In the genomic region with DNA sequence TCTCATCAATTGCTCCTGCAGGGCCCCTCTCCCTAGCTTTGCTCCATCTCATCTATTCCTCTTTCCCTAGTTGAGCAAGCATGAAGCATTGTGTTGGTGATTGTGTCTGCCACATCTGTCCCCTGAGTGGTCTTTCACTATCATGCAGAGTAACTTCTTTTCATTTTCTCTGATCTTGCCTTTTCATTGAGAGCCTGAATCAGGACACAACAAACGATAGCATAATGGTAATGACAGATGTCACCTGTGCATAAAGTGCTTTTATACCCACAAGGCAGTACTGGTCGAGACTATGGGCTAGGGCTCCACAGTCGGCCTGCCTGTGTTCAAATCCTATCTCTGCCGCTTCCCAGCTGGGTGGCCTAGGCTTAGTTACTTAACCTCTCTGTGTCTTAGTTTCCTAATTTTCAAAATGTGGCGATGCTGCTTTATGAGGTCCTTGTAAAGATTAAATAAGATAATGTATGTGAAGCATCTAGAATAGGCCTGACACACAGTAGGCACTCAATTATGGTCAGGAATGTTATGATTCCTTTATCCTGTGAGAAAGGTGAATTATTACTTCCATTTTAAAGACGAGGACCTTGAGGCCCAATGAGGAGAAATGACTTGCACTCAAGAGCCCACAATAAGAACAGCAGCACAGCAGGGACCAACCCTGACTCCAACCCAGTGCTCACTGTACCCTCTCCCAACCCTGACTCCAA, we compare ENCODE assay signal across 14 cellular contexts.
DNase-seq lines count a peak whose midpoint lies in the region; ATAC-seq, FAIRE-seq and TF ChIP-seq lines count a peak whose summit lies in the region.
"Had no signal": no experiment of that assay in that cellular context is flagged by ENCODE, and none has a peak within 500 bp of the region (broad histone marks: within the 10 kb centered on the region; RNA-seq: fewer than 3 reads in every experiment).

No MANE protein-coding gene starts in this region.

- intact Hi-C loops in OCI-LY7 (cut with micrococcal nuclease; ENCODE audit: unreplicated experiment) (no loop called here), esophagus muscularis mucosa (cut with DNase I) (no loop called here)

- H3K27me3 ChIP-seq in CD4-positive, CD25-positive, alpha-beta regulatory T cell (ENCODE audit: control insufficient read depth, insufficient read depth, low read length) = no peaks in the 10 kb centered on the region
- H3K27me3 ChIP-seq in GM23248 (replicated peaks; ENCODE audit: insufficient read depth) (peaks cover 36% of the 10 kb centered on the region), esophagus muscularis mucosa (peaks cover 0 to 33% (median 0%) of the 10 kb centered on the region in 4 donors)

- H3K4me1 Mint-ChIP-seq in CD4-positive, CD25-positive, alpha-beta regulatory T cell = no peaks in the 10 kb centered on the region
- no peaks in the 10 kb centered on the region for H3K4me1 Mint-ChIP-seq in activated T-cell treated with anti-CD3 and anti-CD28 coated beads, Interleukin-2, amount 50 U/mL, for 72 hours (ENCODE audit: low read depth)
- H3K4me1 Mint-ChIP-seq: activated naive CD8-positive, alpha-beta T cell treated with anti-CD3 and anti-CD28 coated beads for 36 hours had no signal

- H3K27ac Mint-ChIP-seq in CD4-positive, CD25-positive, alpha-beta regulatory T cell = no peak overlapping the region
- H3K27ac Mint-ChIP-seq in activated T-cell treated with anti-CD3 and anti-CD28 coated beads, Interleukin-2, amount 50 U/mL, for 72 hours = no peak overlapping the region
- H3K27ac Mint-ChIP-seq: activated CD4-positive, alpha-beta memory T cell treated with anti-CD3 and anti-CD28 coated beads for 36 hours; activated naive CD8-positive, alpha-beta T cell treated with anti-CD3 and anti-CD28 coated beads for 36 hours had no signal

- WGBS in GM23248 (ENCODE audit: low coverage in 1 of 2, low lambda C conversion rate in 2 of 2, missing lambda C conversion rate in 2 of 2), 2 experiments = 82 to 85% methylated on average over 6 of the region's 6 CpGs
- WGBS in esophagus muscularis mucosa = 80% methylated on average over 6 of the region's 6 CpGs

- in situ Hi-C loops in GM23248 (cut with MboI) = no loop called here

- H3K79me2 ChIP-seq in GM23248 (ENCODE audit: insufficient read depth) (no peaks in the 10 kb centered on the region), OCI-LY7 (ENCODE audit: insufficient read depth, low read depth, low read length) (no peaks in the 10 kb centered on the region)

- no peak overlapping the region for H3K9ac ChIP-seq in GM23248

- H3K27ac ChIP-seq in CD4-positive, CD25-positive, alpha-beta regulatory T cell (ENCODE audit: insufficient read depth, low read length, poor library complexity, severe bottlenecking) = no peak overlapping the region
- H3K27ac ChIP-seq in GM23248 (no peak overlapping the region), OCI-LY7 (ENCODE audit: low read depth, low read length, poor library complexity, severe bottlenecking) (no peak overlapping the region), esophagus muscularis mucosa (replicated peaks in 1 of 4) (no peak overlapping the region)

- peaks cover 0 to 7% (median 0%) of the 10 kb centered on the region in 7 donors for H3K9me3 Mint-ChIP-seq in CD4-positive, CD25-positive, alpha-beta regulatory T cell
- H3K9me3 Mint-ChIP-seq in activated T-cell treated with anti-CD3 and anti-CD28 coated beads, Interleukin-2, amount 50 U/mL, for 72 hours = peaks cover 4 to 5% of the 10 kb centered on the region in 2 donors

- H3K27me3 Mint-ChIP-seq in CD4-positive, CD25-positive, alpha-beta regulatory T cell = peaks cover 6% of the 10 kb centered on the region
- peaks cover 13% of the 10 kb centered on the region for H3K27me3 Mint-ChIP-seq in activated T-cell treated with anti-CD3 and anti-CD28 coated beads, Interleukin-2, amount 50 U/mL, for 72 hours (ENCODE audit: low read depth)

- H4K20me1 ChIP-seq in GM23248 (ENCODE audit: insufficient read depth) (no peaks in the 10 kb centered on the region), OCI-LY7 (ENCODE audit: insufficient read depth, low read length) (no peaks in the 10 kb centered on the region)

- H3K9me2 ChIP-seq in GM23248 (ENCODE audit: insufficient read depth) (no peaks in the 10 kb centered on the region), OCI-LY7 (ENCODE audit: insufficient read depth, low read length) (no peaks in the 10 kb centered on the region)

- no peaks in the 10 kb centered on the region for H3K9me3 ChIP-seq in CD4-positive, CD25-positive, alpha-beta regulatory T cell (ENCODE audit: control insufficient read depth in 2 of 2, low read length in 2 of 2)
- H3K9me3 ChIP-seq in GM23248 (ENCODE audit: low read depth) (no peaks in the 10 kb centered on the region), OCI-LY7 (ENCODE audit: low read length) (no peaks in the 10 kb centered on the region), esophagus muscularis mucosa (no peaks in the 10 kb centered on the region)

- POLR2A ChIA-PET in OCI-LY7 (lab: Charles Lee) = no interaction called here

- no peaks in the 10 kb centered on the region for H3K4me1 ChIP-seq in CD4-positive, CD25-positive, alpha-beta regulatory T cell (ENCODE audit: control insufficient read depth, insufficient read depth, low read length, poor library complexity, severe bottlenecking)
- H3K4me1 ChIP-seq in GM23248 (ENCODE audit: insufficient read depth) (no peaks in the 10 kb centered on the region), OCI-LY7 (ENCODE audit: insufficient read depth, low read length, poor library complexity, severe bottlenecking) (no peaks in the 10 kb centered on the region), esophagus muscularis mucosa (no peaks in the 10 kb centered on the region)

- H3K4me2 ChIP-seq in GM23248 (ENCODE audit: unreplicated experiment) = no peak overlapping the region
- no peak overlapping the region for H3K4me2 ChIP-seq in OCI-LY7 (ENCODE audit: low read length)

- TF ChIP-seq CTCF in OCI-LY7 (conservative IDR thresholded peaks at IDR 0.05; ENCODE audit: low read length) = no peak
- no peak for TF ChIP-seq CTCF in esophagus muscularis mucosa (IDR thresholded peaks at IDR 0.05)

- no peaks in the 10 kb centered on the region for H3F3A ChIP-seq in GM23248 (ENCODE audit: insufficient read depth)

- DNase-seq in CD4-positive, CD25-positive, alpha-beta regulatory T cell = peak in 2 of 3 donors; percentile 29 to 63
- DNase-seq in GM23248 (peak; percentile 15), OCI-LY7 (ENCODE audit: low spot score) (peak; percentile 27), esophagus muscularis mucosa (ENCODE audit: extremely low spot score) (peak; percentile 45), anterior cingulate cortex (lab: John Stamatoyannopoulos, UW) (no peak), GM19239 (ENCODE audit: insufficient read length, low spot score) (no peak)
- no peak for DNase-seq in activated T-cell treated with anti-CD3 and anti-CD28 coated beads, Interleukin-2, amount 50 U/mL, for 72 hours
- DNase-seq: activated CD4-positive, alpha-beta memory T cell treated with anti-CD3 and anti-CD28 coated beads for 36 hours; activated naive CD8-positive, alpha-beta T cell treated with anti-CD3 and anti-CD28 coated beads for 36 hours; cortex of kidney; NCI-H187 treated with DMSO at 0.1 percent for 48 hours had no signal

- H3K36me3 ChIP-seq in CD4-positive, CD25-positive, alpha-beta regulatory T cell (ENCODE audit: control insufficient read depth, insufficient read depth, low read length) = no peaks in the 10 kb centered on the region
- H3K36me3 ChIP-seq in GM23248 (ENCODE audit: low read depth) (no peaks in the 10 kb centered on the region), OCI-LY7 (ENCODE audit: insufficient read depth, low read length) (no peaks in the 10 kb centered on the region), esophagus muscularis mucosa (no peaks in the 10 kb centered on the region)

- no peak for FAIRE-seq in GM19239 (lab: Jason Lieb, UNC)
- FAIRE-seq: keratinocyte had no signal

- no peak overlapping the region for H3K4me3 Mint-ChIP-seq in CD4-positive, CD25-positive, alpha-beta regulatory T cell
- H3K4me3 Mint-ChIP-seq in activated T-cell treated with anti-CD3 and anti-CD28 coated beads, Interleukin-2, amount 50 U/mL, for 72 hours = no peak overlapping the region
- H3K4me3 Mint-ChIP-seq: activated CD4-positive, alpha-beta memory T cell treated with anti-CD3 and anti-CD28 coated beads for 36 hours; activated naive CD8-positive, alpha-beta T cell treated with anti-CD3 and anti-CD28 coated beads for 36 hours; CD14-positive monocyte had no signal

- H3K36me3 Mint-ChIP-seq in CD4-positive, CD25-positive, alpha-beta regulatory T cell = no peaks in the 10 kb centered on the region
- H3K36me3 Mint-ChIP-seq in activated T-cell treated with anti-CD3 and anti-CD28 coated beads, Interleukin-2, amount 50 U/mL, for 72 hours (ENCODE audit: insufficient read depth in 2 of 2) = peaks cover 0 to 4% of the 10 kb centered on the region in 2 donors
- H3K36me3 Mint-ChIP-seq: activated CD4-positive, alpha-beta memory T cell treated with anti-CD3 and anti-CD28 coated beads for 36 hours; activated naive CD8-positive, alpha-beta T cell treated with anti-CD3 and anti-CD28 coated beads for 36 hours; CD14-positive monocyte had no signal

- no peak for ATAC-seq in CD4-positive, CD25-positive, alpha-beta regulatory T cell (ENCODE audit: low read depth in 2 of 2)
- no peak for ATAC-seq in HG03378 (IDR thresholded peaks at IDR 0.05; ENCODE audit: unreplicated experiment)
- ATAC-seq in activated T-cell treated with anti-CD3 and anti-CD28 coated beads, Interleukin-2, amount 50 U/mL, for 72 hours (replicated peaks in 1 of 2) = no peak

- no peak overlapping the region for H3K4me3 ChIP-seq in CD4-positive, CD25-positive, alpha-beta regulatory T cell (ENCODE audit: low read depth, low read length)
- H3K4me3 ChIP-seq in GM23248 (no peak overlapping the region), OCI-LY7 (ENCODE audit: low read depth, low read length, poor library complexity, severe bottlenecking) (no peak overlapping the region), esophagus muscularis mucosa (no peak overlapping the region)

- no peak for TF ChIP-seq EP300 in esophagus muscularis mucosa (IDR thresholded peaks at IDR 0.05)

- TF ChIP-seq POLR2A in esophagus muscularis mucosa (IDR thresholded peaks at IDR 0.05; ENCODE audit: low read depth) = no peak

- CTCF ChIA-PET in OCI-LY7 (lab: Charles Lee; ENCODE audit: unreplicated experiment) = no interaction called here

- no TSS peak for BruUV-seq in OCI-LY7 (replicated peaks; lab: Mats Ljungman, UMichigan)

- H2AFZ ChIP-seq in GM23248 (no peak overlapping the region), OCI-LY7 (ENCODE audit: low read length) (no peak overlapping the region)

Comparison
In these comparisons a context has a peak if more than half of its experiments do, and no peak if none do; other contexts are left out.
1. DNase-seq: peak in CD4-positive, CD25-positive, alpha-beta regulatory T cell (2 of 3), GM23248 (single experiment), OCI-LY7 (single experiment) and esophagus muscularis mucosa (single experiment); none in anterior cingulate cortex (0 of 58), GM19239 (single experiment) and activated T-cell treated with anti-CD3 and anti-CD28 coated beads, Interleukin-2, amount 50 U/mL, for 72 hours (0 of 2).